Comparison of ENCODE assay signal across 2 cellular contexts in genomic region chr6:11974089-11974488, GRCh38.
TF ChIP-seq lines count a peak whose summit lies in the region.

No MANE protein-coding gene starts in this region.

TF ChIP-seq in IMR-90, 13 proteins besides CTCF, POLR2A, EP300 and RAD21:
- no peak for TF ChIP-seq USF2 (IDR thresholded peaks at IDR 0.05; ENCODE audit: low read depth, low read length)
- no peak for TF ChIP-seq BHLHE40 (IDR thresholded peaks at IDR 0.05; ENCODE audit: low read depth, low read length)
- TF ChIP-seq ELK1 (IDR thresholded peaks at IDR 0.05; ENCODE audit: borderline replicate concordance, low read depth, low read length) = no peak
- no peak for TF ChIP-seq MAZ (IDR thresholded peaks at IDR 0.05; ENCODE audit: borderline replicate concordance, low read depth, low read length)
- TF ChIP-seq MAFK (IDR thresholded peaks at IDR 0.05; ENCODE audit: low read depth, low read length) = no peak
- TF ChIP-seq RCOR1 (IDR thresholded peaks at IDR 0.05; ENCODE audit: insufficient replicate concordance, low read length) = no peak
- no peak for TF ChIP-seq NFE2L2 (IDR thresholded peaks at IDR 0.05; ENCODE audit: low read depth, low read length)
- TF ChIP-seq MXI1 (IDR thresholded peaks at IDR 0.05; ENCODE audit: borderline replicate concordance, low read depth, low read length) = no peak
- no peak for TF ChIP-seq SMC3 (IDR thresholded peaks at IDR 0.05; ENCODE audit: low read depth, low read length)
- TF ChIP-seq CEBPB (IDR thresholded peaks at IDR 0.05; ENCODE audit: low read depth, low read length) = no peak
- no peak for TF ChIP-seq RFX5 (IDR thresholded peaks at IDR 0.05; ENCODE audit: low read depth, low read length)
- no peak for TF ChIP-seq FOS (IDR thresholded peaks at IDR 0.05; ENCODE audit: low read depth, low read length)
- no peak for TF ChIP-seq CHD1 (IDR thresholded peaks at IDR 0.05; ENCODE audit: low read depth, low read length)

TF ChIP-seq in K562, 482 proteins besides CTCF, POLR2A, EP300 and RAD21:
- TF ChIP-seq MAFG (tag; conservative IDR thresholded peaks at IDR 0.05) (no peak), MEF2A (IDR thresholded peaks at IDR 0.05; ENCODE audit: control insufficient read depth, low read depth, low read length) (peak; percentile 50; the same call in 1 of the 2 replicates)
